In the genomic region with DNA sequence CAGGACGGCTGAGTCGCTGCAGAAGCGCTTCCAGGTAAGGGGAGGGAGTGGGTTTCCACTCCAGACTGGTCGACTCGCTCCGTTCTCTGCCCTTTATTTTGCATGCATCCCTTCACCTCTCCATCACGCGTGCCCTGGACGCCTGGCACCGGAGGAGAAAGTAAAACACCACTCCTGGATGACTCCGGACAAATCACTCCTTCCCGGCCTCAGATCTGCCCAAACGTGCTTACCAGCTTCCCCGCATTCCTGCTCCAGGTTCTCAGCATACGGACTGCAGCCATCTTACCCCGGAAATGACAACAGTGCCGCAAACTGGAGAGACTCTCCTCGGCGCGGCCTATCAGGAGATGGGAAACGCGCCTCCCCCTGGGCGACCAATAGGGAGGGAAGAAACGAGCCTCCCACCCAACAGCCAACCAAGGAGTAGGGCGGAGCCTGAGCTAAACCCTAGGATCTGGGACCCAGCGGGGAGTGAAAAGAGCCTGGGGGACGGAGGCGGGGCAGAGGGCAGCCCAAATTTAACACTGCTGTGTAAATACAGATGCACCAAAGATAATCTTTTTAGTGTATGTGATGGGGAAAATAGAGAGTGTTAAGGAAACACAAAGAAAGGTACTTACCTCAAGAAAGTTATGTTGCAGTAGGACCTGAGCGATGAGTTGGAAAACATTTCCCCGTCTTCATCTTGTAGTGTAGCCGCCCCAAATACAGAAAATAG, we compare ENCODE assay signal across 8 cellular contexts. TPM values are rescaled to one million over a fixed set of nuclear protein-coding genes. Genes with fewer than 3 reads are reported as not detected.
DNase-seq lines count a peak whose midpoint lies in the region; ATAC-seq, FAIRE-seq and TF ChIP-seq lines count a peak whose summit lies in the region.

A gene (minus strand): TSS at position 298 of the 721 bp plus-strand sequence. CDS start 14 bp downstream, at position 284.

- no peaks in the 10 kb centered on the region for H4K20me1 ChIP-seq in HepG2 (ENCODE audit: insufficient read depth, low read length)

- peak within 1 kb of the TSS; percentile 81 for H3K27ac ChIP-seq in HepG2 (ENCODE audit: extremely low read length, insufficient read depth, low read length)

- peak; percentile 96 for FAIRE-seq in HepG2 (lab: Jason Lieb, UNC)

- peak within 1 kb of the TSS; percentile 95 for H3K9ac ChIP-seq in HepG2 (ENCODE audit: insufficient read depth, low read depth, low read length)

- no TSS peak for BruUV-seq in HepG2 (replicated peaks; lab: Mats Ljungman, UMichigan)

- intact Hi-C loops in CD14-positive monocyte (cut with micrococcal nuclease) = loop anchor here in 1 of 2 donors (5.0 kb wide), 1 partner anchor 117 kb away; a partner anchor contains a TSS
- intact Hi-C loops in HepG2 (cut with micrococcal nuclease; ENCODE audit: unreplicated experiment) = loop anchor here (5.0 kb wide), 1 partner anchor 103 kb away; a partner anchor contains a TSS

- H3K9me3 Mint-ChIP-seq in CD14-positive monocyte = no peaks in the 10 kb centered on the region

- H3K36me3 ChIP-seq in HepG2 (replicated peaks in 1 of 2; ENCODE audit: control insufficient read depth in 1 of 2, insufficient read depth in 2 of 2, low read length in 2 of 2) = no peaks in the 10 kb centered on the region

- H3K27me3 Mint-ChIP-seq in CD14-positive monocyte (ENCODE audit: low read depth in 3 of 3) = peaks cover 0 to 2% (median 1%) of the 10 kb centered on the region in 3 donors

- in situ Hi-C loops in HepG2 (cut with HindIII; ENCODE audit: extremely low pct_ligation_motif_present, low pct_unique_long_range_greater_than_20kb) = no loop called here

- peaks cover 20% of the 10 kb centered on the region for H3K79me2 ChIP-seq in HepG2 (ENCODE audit: insufficient read depth, low read length)

- no peak within 1 kb of the TSS for H3K27ac Mint-ChIP-seq in CD14-positive monocyte

- peak within 1 kb of the TSS; percentile 93 for H2AFZ ChIP-seq in HepG2 (ENCODE audit: low read length)

- DNase-seq in CD14-positive monocyte (ENCODE audit: low spot score) (peak; percentile 90), NCI-H748 treated with DMSO at 0.1 percent for 48 hours (lab: John Stamatoyannopoulos, UW) (peak; percentile 91), dermis microvascular lymphatic vessel endothelial cell (ENCODE audit: low read depth in 2 of 2) (peak; percentile 82 to 94), HepG2 (ENCODE audit: low spot score) (peak; percentile 92)
- peak; percentile 75 to 91 for DNase-seq in activated CD4-positive, alpha-beta T cell treated with anti-CD3 and anti-CD28 coated beads, Interleukin-2, amount 50 U/mL, for 24 hours (ENCODE audit: low read depth in 1 of 2, low spot score in 1 of 2)
- peak; percentile 87 for DNase-seq in stimulated activated CD4-positive, alpha-beta T cell treated with anti-CD3 and anti-CD28 coated beads, Interleukin-4, amount 100 ng/mL, for 1 hour

- POLR2A ChIA-PET in HepG2 (lab: Yijun Ruan, JAX) = interaction anchor here (0.6 to 4.3 kb wide), 13 partner anchors 10 to 645 kb away, joined by 3 to 69 read pairs (median 4); a partner anchor contains a TSS

- H3K27me3 ChIP-seq in HepG2 (ENCODE audit: control insufficient read depth in 1 of 2, insufficient read depth in 2 of 2, low read length in 2 of 2) = peaks cover 0 to 3% of the 10 kb centered on the region in 2 experiments; a peak in 1 of 5 replicates

- no peak for TF ChIP-seq RAD21 in HepG2 (CRISPR knock-in tag; IDR thresholded peaks at IDR 0.05)

- peak; percentile 93 to 96 for TF ChIP-seq POLR2A in HepG2 (IDR thresholded peaks at IDR 0.05; ENCODE audit: insufficient read depth in 1 of 2, low read depth in 2 of 2, low read length in 2 of 2)

- ATAC-seq in GM19395 (IDR thresholded peaks at IDR 0.05; ENCODE audit: unreplicated experiment) (peak; percentile 100), HG03558 (IDR thresholded peaks at IDR 0.05; ENCODE audit: extremely low read depth, unreplicated experiment) (peak; percentile 100), HepG2 (peak; percentile 100)

- H3K9me3 ChIP-seq in HepG2 (ENCODE audit: low read length) = no peaks in the 10 kb centered on the region

- 1% methylated on average over 30 of the region's 31 CpGs for WGBS in HepG2 (ENCODE audit: low lambda C conversion rate)

- no peaks in the 10 kb centered on the region for H3K36me3 Mint-ChIP-seq in CD14-positive monocyte

- H3K4me3 ChIP-seq in HepG2 (replicated peaks in 1 of 3; ENCODE audit: insufficient read depth in 1 of 3, low read depth in 2 of 3, low read length in 3 of 3) = peak within 1 kb of the TSS; percentile 64 to 96 (median 71)

- peaks cover 10% of the 10 kb centered on the region for H3K4me1 Mint-ChIP-seq in CD14-positive monocyte

- H3K4me3 Mint-ChIP-seq in CD14-positive monocyte = no peak within 1 kb of the TSS

- peak within 1 kb of the TSS; percentile 96 for H3K4me2 ChIP-seq in HepG2 (ENCODE audit: low read depth, low read length)

- CTCF ChIA-PET in HepG2 (lab: Yijun Ruan, JAX; ENCODE audit: low intra/inter-chr PET ratio, low total read pairs) = no interaction called here

- TF ChIP-seq EP300 in HepG2 (IDR thresholded peaks at IDR 0.05; ENCODE audit: low read depth in 2 of 2, low read length in 2 of 2) (no peak), HepG2 (CRISPR knock-in tag; IDR thresholded peaks at IDR 0.05; ENCODE audit: borderline replicate concordance) (no peak)

- TF ChIP-seq CTCF in CD14-positive monocyte (IDR thresholded peaks at IDR 0.05) (no peak), HepG2 (CRISPR knock-in tag; IDR thresholded peaks at IDR 0.05) (no peak)

- peaks cover 37% of the 10 kb centered on the region for H3K4me1 ChIP-seq in HepG2 (ENCODE audit: insufficient read depth, low read length)

TF ChIP-seq in HepG2, 621 proteins besides CTCF, POLR2A, EP300 and RAD21 (continues in another document):
- TF ChIP-seq DR1 (CRISPR knock-in tag; IDR thresholded peaks at IDR 0.05) (peak; percentile 56; the same call in 1 of the 2 replicates), NFYC (CRISPR knock-in tag; IDR thresholded peaks at IDR 0.05) (peak; percentile 87), ZNF274 (CRISPR knock-in tag; IDR thresholded peaks at IDR 0.05) (peak; percentile 73; the same call in 1 of the 2 replicates), ZNF335 (CRISPR knock-in tag; IDR thresholded peaks at IDR 0.05) (peak; percentile 51; the same call in 1 of the 2 replicates), KMT2A (CRISPR knock-in tag; IDR thresholded peaks at IDR 0.05) (peak; percentile 88), HNRNPH1 (optimal IDR thresholded peaks at IDR 0.05; ENCODE audit: low read depth, low read length) (no peak), ZNF143 (CRISPR knock-in tag; IDR thresholded peaks at IDR 0.05) (0 out of 2 replicates have a peak, but pooled peaks have one; percentile 31)
- TF ChIP-seq, protein P1, sequence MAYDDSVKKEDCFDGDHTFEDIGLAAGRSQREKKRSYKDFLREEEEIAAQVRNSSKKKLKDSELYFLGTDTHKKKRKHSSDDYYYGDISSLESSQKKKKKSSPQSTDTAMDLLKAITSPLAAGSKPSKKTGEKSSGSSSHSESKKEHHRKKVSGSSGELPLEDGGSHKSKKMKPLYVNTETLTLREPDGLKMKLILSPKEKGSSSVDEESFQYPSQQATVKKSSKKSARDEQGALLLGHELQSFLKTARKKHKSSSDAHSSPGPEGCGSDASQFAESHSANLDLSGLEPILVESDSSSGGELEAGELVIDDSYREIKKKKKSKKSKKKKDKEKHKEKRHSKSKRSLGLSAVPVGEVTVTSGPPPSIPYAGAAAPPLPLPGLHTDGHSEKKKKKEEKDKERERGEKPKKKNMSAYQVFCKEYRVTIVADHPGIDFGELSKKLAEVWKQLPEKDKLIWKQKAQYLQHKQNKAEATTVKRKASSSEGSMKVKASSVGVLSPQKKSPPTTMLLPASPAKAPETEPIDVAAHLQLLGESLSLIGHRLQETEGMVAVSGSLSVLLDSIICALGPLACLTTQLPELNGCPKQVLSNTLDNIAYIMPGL (CRISPR knock-in tag; IDR thresholded peaks at IDR 0.05; ENCODE audit: borderline replicate concordance in 1 of 2, low read depth in 1 of 2) = peak; percentile 32 to 79; a peak in 3 of 4 replicates
- TF ChIP-seq, protein P2, sequence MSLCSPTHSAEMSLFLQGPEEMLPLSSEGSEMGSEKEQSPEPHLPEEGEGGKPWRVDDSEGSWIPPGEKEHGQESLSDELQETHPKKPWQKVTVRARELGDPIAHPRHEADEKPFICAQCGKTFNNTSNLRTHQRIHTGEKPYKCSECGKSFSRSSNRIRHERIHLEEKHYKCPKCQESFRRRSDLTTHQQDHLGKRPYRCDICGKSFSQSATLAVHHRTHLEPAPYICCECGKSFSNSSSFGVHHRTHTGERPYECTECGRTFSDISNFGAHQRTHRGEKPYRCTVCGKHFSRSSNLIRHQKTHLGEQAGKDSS (CRISPR knock-in tag; IDR thresholded peaks at IDR 0.05; ENCODE audit: borderline replicate concordance, low read depth) = peak; percentile 48; the same call in 1 of the 2 replicates

RNA-seq across cellular contexts. Expression of the gene that starts here (rescaled TPM):
- polyA plus RNA-seq in CD14-positive monocyte = 1 to 10 TPM; 1.1 to 1.5 TPM
- total RNA-seq in dermis microvascular lymphatic vessel endothelial cell = 2.8 and 3.2 TPM in 2 replicates
- total RNA-seq in HepG2 (2016; rRNA removed; fragmentation: Illumina TruSeq; extraction: Trizol) = 10.2 and 15.8 TPM in 2 replicates
- 1.3 and 1.4 TPM in 2 replicates for total RNA-seq in HepG2 (2016; cell fraction: cytosol; rRNA removed; fragmentation: Illumina TruSeq; extraction: Trizol; ENCODE audit: low read depth)
- total RNA-seq in HepG2 (2016; cell fraction: insoluble cytoplasmic fraction; rRNA removed; fragmentation: Illumina TruSeq; extraction: Trizol) = 9.3 and 15.0 TPM in 2 replicates
- 1.9 and 3.0 TPM in 2 replicates for total RNA-seq in HepG2 (2016; cell fraction: membrane; rRNA removed; fragmentation: Illumina TruSeq; extraction: Trizol)
- total RNA-seq in HepG2 (2016; cell fraction: nucleus; rRNA removed; fragmentation: Illumina TruSeq; extraction: Trizol) = 10.4 and 13.2 TPM in 2 replicates
- polyA plus RNA-seq in HepG2 (2011; rRNA removed) = 3.3 and 4.2 TPM in 2 replicates
- 1.3 and 2.1 TPM in 2 replicates for polyA plus RNA-seq in HepG2 (2011; cell fraction: cytosol; rRNA removed)
- polyA plus RNA-seq in HepG2 (2011; cell fraction: nucleus; rRNA removed) = 1.00 and 1.3 TPM in 2 replicates
- 5.7 and 8.7 TPM in 2 replicates for polyA plus RNA-seq in HepG2 (2012)
- polyA plus RNA-seq in HepG2 (2016; cell fraction: cytosol; fragmentation: Illumina TruSeq; extraction: Trizol; ENCODE audit: low read depth) = 0.31 and 0.46 TPM in 2 replicates
- 6.5 and 7.6 TPM in 2 replicates for polyA plus RNA-seq in HepG2 (2016; cell fraction: insoluble cytoplasmic fraction; fragmentation: Illumina TruSeq; extraction: Trizol; ENCODE audit: low read depth)
- polyA plus RNA-seq in HepG2 (2016; cell fraction: membrane; fragmentation: Illumina TruSeq; extraction: Trizol; ENCODE audit: low read depth) = 1.00 and 1.1 TPM in 2 replicates
- polyA plus RNA-seq in HepG2 (2016; cell fraction: nucleus; fragmentation: Illumina TruSeq; extraction: Trizol; ENCODE audit: insufficient read depth, low read depth) = 5.0 TPM in 2 replicates
- polyA minus RNA-seq in HepG2 (2011; rRNA and poly(A)+ RNA removed; ENCODE audit: low replicate concordance) = 4.5 and 5.8 TPM in 2 replicates
- polyA minus RNA-seq in HepG2 (2011; cell fraction: cytosol; rRNA and poly(A)+ RNA removed) = 2.6 and 2.7 TPM in 2 replicates
- polyA minus RNA-seq in HepG2 (2011; cell fraction: nucleus; rRNA and poly(A)+ RNA removed) = 16.3 and 16.9 TPM in 2 replicates

Comparison
In these comparisons a context has a peak if more than half of its experiments do, and no peak if none do; other contexts are left out.
1. Peak in every context shown above with its lines: DNase-seq, ATAC-seq, H3K4me3 ChIP-seq and H3K27ac ChIP-seq.